In genomic region chr15:99568548-99569352, GRCh38 we compare ENCODE assay signal across 10 cellular contexts. TPM values are rescaled to one million over a fixed set of nuclear protein-coding genes. Genes with fewer than 3 reads are reported as not detected.
DNase-seq lines count a peak whose midpoint lies in the region; ATAC-seq and TF ChIP-seq lines count a peak whose summit lies in the region.
"Had no signal": no experiment of that assay in that cellular context is flagged by ENCODE, and none has a peak within 500 bp of the region (broad histone marks: within the 10 kb centered on the region; RNA-seq: fewer than 3 reads in every experiment).

No MANE protein-coding gene starts in this region.

- POLR2A ChIA-PET in OCI-LY7 (lab: Charles Lee): interaction anchor here (0.5 to 2.5 kb wide), 4 partner anchors 14 to 280 kb away, joined by 3 to 14 read pairs (median 4); no protein-coding TSS in a partner anchor

- H3K9me3 Mint-ChIP-seq in stimulated activated memory B cell treated with anti-CD40 and anti-IgM and Interleukin-4, amounts not matched to agents 10 μg/mL and 1 μg/mL and 100 μg/mL, for 72 hours: no peaks in the 10 kb centered on the region
- H3K9me3 Mint-ChIP-seq in activated T-helper 2 cell treated with anti-CD3 and anti-CD28 coated beads, Interferon-gamma antibody, Interleukin-2, Interleukin-4, amounts not matched to agents 10 μg/mL and 5 μg/mL and 100 μg/mL, durations not matched to agents 14 hours and 24 hours and 36 hours: no peaks in the 10 kb centered on the region
- H3K9me3 Mint-ChIP-seq: T-helper 1 cell treated with Interleukin-12 subunit alpha and Interleukin-12 subunit beta and Interleukin-4 antibody, amounts not matched to agents 30 μg/mL and 1 μg/mL, for 36 hours had no signal

- CTCF ChIA-PET in OCI-LY7 (lab: Charles Lee; ENCODE audit: unreplicated experiment): no interaction called here

- peaks cover 16% of the 10 kb centered on the region for H3K36me3 Mint-ChIP-seq in stimulated activated memory B cell treated with anti-CD40 and anti-IgM and Interleukin-4, amounts not matched to agents 10 μg/mL and 1 μg/mL and 100 μg/mL, for 72 hours
- peaks cover 8% of the 10 kb centered on the region for H3K36me3 Mint-ChIP-seq in activated T-helper 2 cell treated with anti-CD3 and anti-CD28 coated beads, Interferon-gamma antibody, Interleukin-2, Interleukin-4, amounts not matched to agents 10 μg/mL and 5 μg/mL and 100 μg/mL, durations not matched to agents 14 hours and 24 hours and 36 hours (ENCODE audit: low read depth)

- H3K4me3 ChIP-seq in GM12864 (ENCODE audit: low read depth, low read length) (peak overlapping the region; percentile 42; the same call in 1 of the 2 replicates), OCI-LY7 (ENCODE audit: low read depth, low read length, poor library complexity, severe bottlenecking) (peak overlapping the region; percentile 87), hepatocyte (no peak overlapping the region)

- TF ChIP-seq CTCF in GM12864 (IDR thresholded peaks at IDR 0.05; ENCODE audit: low read depth, low read length, missing control alignments): no peak
- TF ChIP-seq CTCF in OCI-LY7 (conservative IDR thresholded peaks at IDR 0.05; ENCODE audit: low read length): no peak
- no peak for TF ChIP-seq CTCF in hepatocyte (IDR thresholded peaks at IDR 0.05; ENCODE audit: poor library complexity)

- H3K4me3 Mint-ChIP-seq in stimulated activated memory B cell treated with anti-CD40 and anti-IgM and Interleukin-4, amounts not matched to agents 10 μg/mL and 1 μg/mL and 100 μg/mL, for 72 hours: peak overlapping the region; percentile 90
- no peak overlapping the region for H3K4me3 Mint-ChIP-seq in activated T-helper 2 cell treated with anti-CD3 and anti-CD28 coated beads, Interferon-gamma antibody, Interleukin-2, Interleukin-4, amounts not matched to agents 10 μg/mL and 5 μg/mL and 100 μg/mL, durations not matched to agents 14 hours and 24 hours and 36 hours (ENCODE audit: low read depth)
- H3K4me3 Mint-ChIP-seq: T-helper 1 cell treated with Interleukin-12 subunit alpha and Interleukin-12 subunit beta and Interleukin-4 antibody, amounts not matched to agents 30 μg/mL and 1 μg/mL, for 36 hours had no signal

- intact Hi-C loops in OCI-LY7 (cut with micrococcal nuclease; ENCODE audit: unreplicated experiment): loop anchor here (5.0 kb wide), 1 partner anchor 316 kb away; the partner anchor contains the start of gene LRRC28
- intact Hi-C loops in activated T-helper 2 cell treated with anti-CD3 and anti-CD28 coated beads, Interferon-gamma antibody, Interleukin-2, Interleukin-4, amounts not matched to agents 10 μg/mL and 5 μg/mL and 100 μg/mL, durations not matched to agents 14 hours and 24 hours and 36 hours (cut with micrococcal nuclease): loop anchor here (5.0 to 10.0 kb wide), 3 partner anchors 141 to 316 kb away; partner anchors contain the start of gene LRRC28

- ATAC-seq in stimulated activated memory B cell treated with anti-CD40 and anti-IgM and Interleukin-4, amounts not matched to agents 10 μg/mL and 1 μg/mL and 100 μg/mL, for 72 hours: no peak
- no peak for ATAC-seq in HG03378 (IDR thresholded peaks at IDR 0.05; ENCODE audit: unreplicated experiment)

- no peaks in the 10 kb centered on the region for H3K27me3 Mint-ChIP-seq in stimulated activated memory B cell treated with anti-CD40 and anti-IgM and Interleukin-4, amounts not matched to agents 10 μg/mL and 1 μg/mL and 100 μg/mL, for 72 hours
- no peaks in the 10 kb centered on the region for H3K27me3 Mint-ChIP-seq in activated T-helper 2 cell treated with anti-CD3 and anti-CD28 coated beads, Interferon-gamma antibody, Interleukin-2, Interleukin-4, amounts not matched to agents 10 μg/mL and 5 μg/mL and 100 μg/mL, durations not matched to agents 14 hours and 24 hours and 36 hours (ENCODE audit: low read depth)

- no peaks in the 10 kb centered on the region for H3K9me2 ChIP-seq in OCI-LY7 (ENCODE audit: insufficient read depth, low read length)
- H3K9me2 ChIP-seq in hepatocyte (replicated peaks; ENCODE audit: insufficient read depth): no peaks in the 10 kb centered on the region

- WGBS in hepatocyte (ENCODE audit: low lambda C conversion rate, missing lambda C conversion rate): 63% methylated on average over 9 of the region's 9 CpGs

- no peaks in the 10 kb centered on the region for H3K9me3 ChIP-seq in OCI-LY7 (ENCODE audit: low read length)
- no peaks in the 10 kb centered on the region for H3K9me3 ChIP-seq in hepatocyte (ENCODE audit: low read depth)

- peak overlapping the region; percentile 72 for H3K27ac Mint-ChIP-seq in stimulated activated memory B cell treated with anti-CD40 and anti-IgM and Interleukin-4, amounts not matched to agents 10 μg/mL and 1 μg/mL and 100 μg/mL, for 72 hours
- no peak overlapping the region for H3K27ac Mint-ChIP-seq in activated T-helper 2 cell treated with anti-CD3 and anti-CD28 coated beads, Interferon-gamma antibody, Interleukin-2, Interleukin-4, amounts not matched to agents 10 μg/mL and 5 μg/mL and 100 μg/mL, durations not matched to agents 14 hours and 24 hours and 36 hours
- H3K27ac Mint-ChIP-seq: T-helper 1 cell treated with Interleukin-12 subunit alpha and Interleukin-12 subunit beta and Interleukin-4 antibody, amounts not matched to agents 30 μg/mL and 1 μg/mL, for 36 hours had no signal

- DNase-seq in GM12864 (ENCODE audit: low read depth) (no peak), OCI-LY7 (ENCODE audit: low spot score) (no peak), hepatocyte (ENCODE audit: low spot score) (no peak), nucleus accumbens (lab: John Stamatoyannopoulos, UW) (no peak)
- DNase-seq in activated T-helper 2 cell treated with anti-CD3 and anti-CD28 coated beads, Interferon-gamma antibody, Interleukin-2, Interleukin-4, amounts not matched to agents 10 μg/mL and 5 μg/mL and 100 μg/mL, durations not matched to agents 14 hours and 24 hours and 36 hours (ENCODE audit: low spot score): no peak
- DNase-seq: activated effector memory CD4-positive, alpha-beta T cell treated with Interleukin-2 at 50 U/mL for 16 hours; GOT3 had no signal

- H3K27ac ChIP-seq in OCI-LY7 (ENCODE audit: low read depth, low read length, poor library complexity, severe bottlenecking) (no peak overlapping the region), hepatocyte (no peak overlapping the region)

- H2AFZ ChIP-seq in OCI-LY7 (ENCODE audit: low read length): no peak overlapping the region
- H2AFZ ChIP-seq in hepatocyte: no peak overlapping the region

- H3K36me3 ChIP-seq in OCI-LY7 (ENCODE audit: insufficient read depth, low read length) (no peaks in the 10 kb centered on the region), hepatocyte (replicated peaks; ENCODE audit: insufficient read depth, low read depth) (no peaks in the 10 kb centered on the region)

- no peaks in the 10 kb centered on the region for H3K27me3 ChIP-seq in hepatocyte

- H4K20me1 ChIP-seq in OCI-LY7 (ENCODE audit: insufficient read depth, low read length): peaks cover 37% of the 10 kb centered on the region
- H4K20me1 ChIP-seq in hepatocyte (ENCODE audit: insufficient read depth, poor library complexity, severe bottlenecking): peaks cover 54% of the 10 kb centered on the region

- H3K79me2 ChIP-seq in OCI-LY7 (ENCODE audit: insufficient read depth, low read depth, low read length) (peaks cover 74% of the 10 kb centered on the region), hepatocyte (peaks cover 75% of the 10 kb centered on the region)

- H3K4me1 ChIP-seq in OCI-LY7 (ENCODE audit: insufficient read depth, low read length, poor library complexity, severe bottlenecking) (peaks cover 29% of the 10 kb centered on the region), hepatocyte (ENCODE audit: insufficient read depth) (peaks cover 19% of the 10 kb centered on the region)

- H3K4me2 ChIP-seq in OCI-LY7 (ENCODE audit: low read length): peak overlapping the region; percentile 73
- peak overlapping the region; percentile 79 for H3K4me2 ChIP-seq in hepatocyte

- TSS peak; percentile 27 for BruUV-seq in OCI-LY7 (replicated peaks; lab: Mats Ljungman, UMichigan)

- H3K4me1 Mint-ChIP-seq in stimulated activated memory B cell treated with anti-CD40 and anti-IgM and Interleukin-4, amounts not matched to agents 10 μg/mL and 1 μg/mL and 100 μg/mL, for 72 hours: peaks cover 60% of the 10 kb centered on the region
- H3K4me1 Mint-ChIP-seq in activated T-helper 2 cell treated with anti-CD3 and anti-CD28 coated beads, Interferon-gamma antibody, Interleukin-2, Interleukin-4, amounts not matched to agents 10 μg/mL and 5 μg/mL and 100 μg/mL, durations not matched to agents 14 hours and 24 hours and 36 hours (ENCODE audit: low read depth): peaks cover 36% of the 10 kb centered on the region

RNA-seq across cellular contexts. Expression of gene MEF2A, which starts 3.0 kb away (rescaled TPM):
- 27.3 and 28.0 TPM in 2 replicates for total RNA-seq in OCI-LY7 (2014; rRNA removed; shearing (Covaris generic))
- 33.5 and 38.2 TPM in 2 replicates for total RNA-seq in OCI-LY7 (2022)
- total RNA-seq in hepatocyte: 43.9 and 56.7 TPM in 2 replicates
- 18.0 and 20.4 TPM in 2 replicates for polyA plus RNA-seq in hepatocyte
- 20.9 and 23.4 TPM in 2 replicates for total RNA-seq in activated T-helper 2 cell treated with anti-CD3 and anti-CD28 coated beads, Interferon-gamma antibody, Interleukin-2, Interleukin-4, amounts not matched to agents 10 μg/mL and 5 μg/mL and 100 μg/mL, durations not matched to agents 14 hours and 24 hours and 36 hours
